ENCODE assay signal across 2 cellular contexts in the genomic region with DNA sequence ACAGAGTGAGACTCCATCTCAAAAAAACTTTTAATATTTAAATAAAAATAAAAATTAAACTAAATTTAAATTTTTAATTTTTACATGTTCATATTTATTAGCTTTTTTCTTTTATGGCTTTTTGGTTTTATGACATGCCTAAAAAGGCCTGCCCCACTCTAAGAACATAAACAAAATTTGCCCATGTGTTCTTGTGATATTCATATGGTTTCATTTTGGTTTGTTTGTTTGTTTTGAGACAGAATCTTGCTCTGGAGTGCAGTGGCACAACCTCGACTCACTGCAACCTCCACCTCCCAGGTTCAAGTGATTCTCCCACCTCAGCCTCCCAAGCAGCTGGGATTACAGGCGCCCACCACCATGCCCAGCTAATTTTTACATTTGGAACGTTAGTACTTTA.
TF ChIP-seq lines count a peak whose summit lies in the region.

No MANE protein-coding gene starts in this region.

TF ChIP-seq in A549, 52 proteins besides CTCF, POLR2A, EP300 and RAD21:
- TF ChIP-seq ZC3H11A (IDR thresholded peaks at IDR 0.05), result no peak
- TF ChIP-seq ESRRA (IDR thresholded peaks at IDR 0.05; ENCODE audit: borderline replicate concordance, low read length), result no peak
- no peak for TF ChIP-seq JUN (IDR thresholded peaks at IDR 0.05)
- no peak for TF ChIP-seq POLR2AphosphoS2 (conservative IDR thresholded peaks at IDR 0.05; ENCODE audit: low read length)
- TF ChIP-seq PHF8 (IDR thresholded peaks at IDR 0.05; ENCODE audit: borderline replicate concordance, low read depth), result no peak
- TF ChIP-seq NR3C1 (IDR thresholded peaks at IDR 0.05), result no peak
- TF ChIP-seq USF2 (IDR thresholded peaks at IDR 0.05), result no peak
- TF ChIP-seq MYC (IDR thresholded peaks at IDR 0.05; ENCODE audit: borderline replicate concordance, low read length), result no peak
- no peak for TF ChIP-seq HDAC2 (IDR thresholded peaks at IDR 0.05)
- no peak for TF ChIP-seq EHMT2 (IDR thresholded peaks at IDR 0.05; ENCODE audit: low read depth)

TF ChIP-seq in HCT116, 20 proteins besides CTCF, POLR2A, EP300 and RAD21:
- no peak for TF ChIP-seq SRF (IDR thresholded peaks at IDR 0.05; ENCODE audit: low read depth)
- TF ChIP-seq ZFX (IDR thresholded peaks at IDR 0.05), result no peak
- TF ChIP-seq ELF1 (IDR thresholded peaks at IDR 0.05; ENCODE audit: borderline replicate concordance, low read depth), result no peak
- TF ChIP-seq EGR1 (IDR thresholded peaks at IDR 0.05; ENCODE audit: low read depth), result no peak
- no peak for TF ChIP-seq EZH2phosphoT487 (IDR thresholded peaks at IDR 0.05; ENCODE audit: borderline replicate concordance)
- TF ChIP-seq TCF7L2 (IDR thresholded peaks at IDR 0.05; ENCODE audit: borderline replicate concordance, extremely low read depth, insufficient read depth, insufficient read length), result no peak
- TF ChIP-seq YY1 (IDR thresholded peaks at IDR 0.05; ENCODE audit: extremely low read depth, insufficient replicate concordance, low read depth, low read length), result no peak
- TF ChIP-seq EZH2 (IDR thresholded peaks at IDR 0.05), result no peak
- no peak for TF ChIP-seq POLR2AphosphoS5 (IDR thresholded peaks at IDR 0.05; ENCODE audit: low read depth, low read length)
